In genomic region chr11:65873280-65874156, GRCh38 we compare ENCODE assay signal across 1 cellular context.
TF ChIP-seq lines count a peak whose summit lies in the region.

No MANE protein-coding gene starts in this region.

TF ChIP-seq in SK-N-SH, 30 proteins besides CTCF, POLR2A, EP300 and RAD21 (continued from another document):
- TF ChIP-seq REST (IDR thresholded peaks at IDR 0.05; ENCODE audit: low read depth, low read length) (no peak), ELF1 (IDR thresholded peaks at IDR 0.05) (no peak), NFIC (IDR thresholded peaks at IDR 0.05; ENCODE audit: borderline replicate concordance) (no peak), SMC3 (IDR thresholded peaks at IDR 0.05; ENCODE audit: low read depth, low read length) (peak; percentile 5; the same call in 1 of the 2 replicates), MXI1 (IDR thresholded peaks at IDR 0.05; ENCODE audit: low read depth, low read length) (peak; percentile 79), USF2 (IDR thresholded peaks at IDR 0.05; ENCODE audit: borderline replicate concordance, low read depth, low read length) (peak; percentile 78), SIN3A (IDR thresholded peaks at IDR 0.05; ENCODE audit: borderline replicate concordance, low read depth, low read length) (peak; percentile 65; the same call in 1 of the 2 replicates), IRF3 (IDR thresholded peaks at IDR 0.05; ENCODE audit: low read depth, low read length) (no peak), TEAD4 (IDR thresholded peaks at IDR 0.05; ENCODE audit: borderline replicate concordance, insufficient read depth) (no peak), ZBTB33 (IDR thresholded peaks at IDR 0.05; ENCODE audit: borderline replicate concordance, low read depth) (no peak), MEF2A (IDR thresholded peaks at IDR 0.05; ENCODE audit: borderline replicate concordance, low read depth) (no peak), USF1 (IDR thresholded peaks at IDR 0.05; ENCODE audit: borderline replicate concordance, low read depth) (peak; percentile 92), MAX (IDR thresholded peaks at IDR 0.05; ENCODE audit: low read depth) (peak; percentile 82; the same call in 1 of the 2 replicates), YY1 (IDR thresholded peaks at IDR 0.05; ENCODE audit: low read depth) (no peak), TAF1 (IDR thresholded peaks at IDR 0.05; ENCODE audit: borderline replicate concordance, low read depth, low read length) (no peak), RFX5 (IDR thresholded peaks at IDR 0.05; ENCODE audit: low read length) (no peak; the same call in 1 of the 2 replicates), FOXM1 (IDR thresholded peaks at IDR 0.05; ENCODE audit: low read depth) (no peak), RCOR1 (IDR thresholded peaks at IDR 0.05; ENCODE audit: low read length) (no peak; the same call in 1 of the 2 replicates), EZH2phosphoT487 (IDR thresholded peaks at IDR 0.05; ENCODE audit: borderline replicate concordance, low read depth) (no peak)
TF ChIP-seq in SK-N-SH: peak in this region for 11.
